Comparison of ENCODE assay signal across 9 cellular contexts in the genomic region with DNA sequence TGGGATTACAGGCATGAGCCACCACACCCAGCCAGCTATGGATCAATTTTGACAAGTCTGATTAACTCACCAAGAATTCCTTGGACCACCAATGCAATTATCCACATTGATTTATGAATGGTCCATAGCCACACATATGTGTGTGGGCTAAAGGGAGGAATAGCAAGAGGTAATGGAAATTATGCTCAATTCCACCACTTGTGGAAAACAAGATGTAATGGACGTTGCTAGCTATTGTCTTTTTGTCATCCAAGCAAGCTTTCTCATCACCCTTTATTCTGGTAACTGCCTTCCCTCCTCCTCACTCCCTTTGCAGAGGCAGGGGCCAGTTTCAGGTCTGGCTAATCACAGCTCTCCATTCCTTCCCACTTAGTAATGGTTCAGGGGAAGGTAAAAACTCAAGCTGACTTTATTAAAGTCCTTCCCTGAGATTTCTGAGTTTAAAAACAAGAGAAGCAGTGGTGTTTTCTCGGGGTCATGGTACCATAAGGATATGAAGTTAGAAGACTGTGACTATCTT.
"Had no signal": no experiment of that assay in that cellular context is flagged by ENCODE, and none has a peak within 500 bp of the region (broad histone marks: within the 10 kb centered on the region; RNA-seq: fewer than 3 reads in every experiment).

No MANE protein-coding gene starts in this region.

- ATAC-seq: activated CD4-positive, CD25-positive, alpha-beta regulatory T cell treated with anti-CD3 and anti-CD28 coated beads, Interleukin-2, amount 50 U/mL, for 24 hours had no signal

- H3K36me3 ChIP-seq: breast epithelium had no signal

- H3K27ac ChIP-seq: SK-N-MC had no signal

- H3K4me3 ChIP-seq: breast epithelium, SK-N-MC had no signal

- H3K27me3 ChIP-seq: breast epithelium had no signal

- H3K4me1 ChIP-seq: breast epithelium had no signal

- DNase-seq: activated CD8-positive, alpha-beta memory T cell treated with anti-CD3 and anti-CD28 coated beads, Interleukin-2, amount 50 U/mL, for 4 hours; activated gamma-delta T cell treated with Interleukin-2 at 50 U/mL for 16 hours; activated naive CD8-positive, alpha-beta T cell treated with anti-CD3 and anti-CD28 coated beads, Interleukin-2, amount 10 ng/mL, durations not matched to agents 7 days and 5 days; amniotic stem cell; NCI-H1105; NCI-H510A had no signal

- H3K9me3 ChIP-seq: breast epithelium had no signal
